Comparison of ENCODE assay signal across 8 cellular contexts in genomic region chr17:2030779-2031163, GRCh38. TPM values are rescaled to one million over a fixed set of nuclear protein-coding genes. Genes with fewer than 3 reads are reported as not detected.
DNase-seq lines count a peak whose midpoint lies in the region; ATAC-seq and TF ChIP-seq lines count a peak whose summit lies in the region.

No MANE protein-coding gene starts in this region.

- peak overlapping the region; percentile 19 for H4K8ac ChIP-seq in mesenchymal stem cell (ENCODE audit: low read length)

- H3K23ac ChIP-seq in mesenchymal stem cell (ENCODE audit: low read length in 2 of 2): no peak overlapping the region

- no peak overlapping the region for H4K91ac ChIP-seq in mesenchymal stem cell (ENCODE audit: low read length)

- H3K27me3 ChIP-seq in GM06990 (replicated peaks; ENCODE audit: control insufficient read depth, insufficient read depth, low read length) (peaks cover 4% of the 10 kb centered on the region), body of pancreas (no peaks in the 10 kb centered on the region), mesenchymal stem cell (ENCODE audit: control insufficient read depth in 1 of 2, insufficient read depth in 1 of 2, low read length in 2 of 2) (peaks cover 19 to 26% of the 10 kb centered on the region in 2 experiments), transverse colon (peaks cover 36% of the 10 kb centered on the region)

- DNase-seq in GM06990 (ENCODE audit: extremely low read depth, insufficient read length): peak; percentile 78
- DNase-seq in HUDEP-2 (lab: John Stamatoyannopoulos, UW; ENCODE audit: unreplicated experiment in 76 of 76): peak in 73 of 76 experiments; percentile 41 to 93 (median 76)
- DNase-seq in body of pancreas: peak in 1 of 4 donors; percentile 45
- no peak for DNase-seq in mesenchymal stem cell
- peak; percentile 61 for DNase-seq in transverse colon
- DNase-seq in H4 (ENCODE audit: low spot score): no peak

- H3K4me2 ChIP-seq in mesenchymal stem cell (ENCODE audit: low read length, poor library complexity, severe bottlenecking): peak overlapping the region; percentile 69

- no peak for ATAC-seq in body of pancreas
- ATAC-seq in GM21447 (IDR thresholded peaks at IDR 0.05; ENCODE audit: unreplicated experiment): no peak
- ATAC-seq in HG03457 (IDR thresholded peaks at IDR 0.05; ENCODE audit: unreplicated experiment): no peak

- H3K4ac ChIP-seq in mesenchymal stem cell (ENCODE audit: low read depth in 1 of 2, low read length in 2 of 2): peak overlapping the region in 1 of 2 experiments; percentile 56

- H2BK15ac ChIP-seq in mesenchymal stem cell (ENCODE audit: low read depth, poor library complexity, severe bottlenecking): no peak overlapping the region

- TF ChIP-seq EP300 in transverse colon (IDR thresholded peaks at IDR 0.05; ENCODE audit: low read depth): no peak

- H3K36me3 ChIP-seq in GM06990 (ENCODE audit: control insufficient read depth, insufficient read depth, low read length) (peaks cover 3% of the 10 kb centered on the region; the same call in 1 of the 2 replicates), body of pancreas (replicated peaks in 1 of 2; ENCODE audit: insufficient read depth in 1 of 2, low read depth in 2 of 2) (peaks cover 0 to under 1% of the 10 kb centered on the region in 2 donors), mesenchymal stem cell (ENCODE audit: control insufficient read depth in 1 of 2, insufficient read depth in 2 of 2, low read depth in 1 of 2, low read length in 2 of 2) (peaks cover 13 to 14% of the 10 kb centered on the region in 2 experiments), transverse colon (peaks cover 0 to under 1% (median 0%) of the 10 kb centered on the region in 4 donors)

- no peak overlapping the region for H2BK120ac ChIP-seq in mesenchymal stem cell (ENCODE audit: low read depth, low read length)

- peak overlapping the region; percentile 96 for H3K4me3 ChIP-seq in GM06990 (replicated peaks; ENCODE audit: low read depth, low read length)
- peak overlapping the region; percentile 66 to 100 for H3K4me3 ChIP-seq in body of pancreas
- H3K4me3 ChIP-seq in mesenchymal stem cell (ENCODE audit: insufficient read depth in 1 of 2, low read depth in 1 of 2, low read length in 2 of 2): peak overlapping the region; percentile 17 to 91
- peak overlapping the region; percentile 71 to 91 (median 82) for H3K4me3 ChIP-seq in transverse colon

- no peak overlapping the region for H3K14ac ChIP-seq in mesenchymal stem cell (ENCODE audit: low read length in 2 of 2)

- H2AFZ ChIP-seq in mesenchymal stem cell (ENCODE audit: low read depth, low read length): no peak overlapping the region

- peak overlapping the region in 1 of 2 experiments; percentile 61 for H2BK12ac ChIP-seq in mesenchymal stem cell (ENCODE audit: low read length in 2 of 2)

- H3K18ac ChIP-seq in mesenchymal stem cell (ENCODE audit: low read depth in 1 of 2, low read length in 2 of 2): peak overlapping the region in 1 of 2 experiments; percentile 44

- H3K4me1 ChIP-seq in body of pancreas: peaks cover 32% of the 10 kb centered on the region
- peaks cover 34% of the 10 kb centered on the region for H3K4me1 ChIP-seq in mesenchymal stem cell (ENCODE audit: control insufficient read depth, insufficient read depth, low read depth, low read length)
- H3K4me1 ChIP-seq in transverse colon: peaks cover 12 to 26% (median 17%) of the 10 kb centered on the region in 4 donors

- H3K9me3 ChIP-seq in body of pancreas (no peaks in the 10 kb centered on the region), mesenchymal stem cell (ENCODE audit: control insufficient read depth, low read length) (no peaks in the 10 kb centered on the region), transverse colon (no peaks in the 10 kb centered on the region)

- H3K27ac ChIP-seq in body of pancreas: peak overlapping the region in 1 of 4 donors; percentile 6
- H3K27ac ChIP-seq in mesenchymal stem cell (ENCODE audit: low read length, poor library complexity, severe bottlenecking): no peak overlapping the region
- H3K27ac ChIP-seq in transverse colon: peak overlapping the region; percentile 62 to 86 (median 76)

- H3K79me1 ChIP-seq in mesenchymal stem cell (replicated peaks; ENCODE audit: low read length, poor library complexity, severe bottlenecking): peaks cover 25% of the 10 kb centered on the region

- 14 to 20% methylated on average over 8 to 10 of the region's 10 CpGs for WGBS in body of pancreas, 2 donors
- WGBS in mesenchymal stem cell: 33% methylated on average over 10 of the region's 10 CpGs
- 20 to 33% methylated on average over 3 to 10 of the region's 10 CpGs for WGBS in transverse colon (ENCODE audit: low coverage in 1 of 2), 2 donors

- TF ChIP-seq POLR2A in body of pancreas (IDR thresholded peaks at IDR 0.05): no peak
- no peak for TF ChIP-seq POLR2A in transverse colon (IDR thresholded peaks at IDR 0.05)

- peak overlapping the region; percentile 32 for H2AK5ac ChIP-seq in mesenchymal stem cell (ENCODE audit: low read length, severe bottlenecking)

- peak; percentile 71 for TF ChIP-seq CTCF in GM06990 (IDR thresholded peaks at IDR 0.05; ENCODE audit: insufficient read depth, low read length, poor library complexity, severe bottlenecking)
- peak in 3 of 7 experiments; percentile 39 to 44 (median 41) for TF ChIP-seq CTCF in body of pancreas (IDR thresholded peaks at IDR 0.05)
- TF ChIP-seq CTCF in transverse colon (IDR thresholded peaks at IDR 0.05): peak; percentile 30 to 52 (median 40)

- in situ Hi-C loops in transverse colon (cut with MboI; ENCODE audit: low pct_ligation_motif_present in 1 of 4, low pct_unique_long_range_greater_than_20kb in 1 of 4, low sequenced_read_pairs in 3 of 4): loop anchor here in 3 of 4 donors (25.0 kb wide), 3 partner anchors 318 to 368 kb away; partner anchors contain the start of genes PRPF8 (in 1 of the 3), TLCD2 (in 1 of the 3) and WDR81 (in 1 of the 3)

- intact Hi-C loops in body of pancreas (cut with DNase I) (no loop called here), transverse colon (cut with DNase I; ENCODE audit: low total_unique reads) (no loop called here)

- peak overlapping the region; percentile 90 for H3K9ac ChIP-seq in mesenchymal stem cell (ENCODE audit: low read length)

- H2BK5ac ChIP-seq in mesenchymal stem cell (ENCODE audit: low read depth, low read length, poor library complexity, severe bottlenecking): no peak overlapping the region

RNA-seq across cellular contexts. Expression of gene DPH1, which starts 0.8 kb away (rescaled TPM):
- total RNA-seq in body of pancreas (10 to 100 TPM; 34.8 to 77.8 TPM), transverse colon (10 to 100 TPM; 32.4 to 88.8 (median 58.9) TPM)
- 24.6 TPM for polyA plus RNA-seq in mesenchymal stem cell (2013, experiment 1 of 2)
- polyA plus RNA-seq in mesenchymal stem cell (2013, experiment 2 of 2): 23.7 TPM
- total RNA-seq in H4 (2014; rRNA removed; shearing (Covaris generic)): 12.3 and 16.5 TPM in 2 replicates

RNA-seq across cellular contexts. Expression of gene RTN4RL1, which starts 5.6 kb away (rescaled TPM):
- total RNA-seq in body of pancreas (1 to 10 TPM; 3.1 to 3.6 TPM), transverse colon (under 1 TPM in 3 of 4 donors, not detected in 1; 0.27 to 0.60 (median 0.48) TPM)
- polyA plus RNA-seq in mesenchymal stem cell (2013, experiment 1 of 2): 0.10 TPM
- 0.04 TPM for polyA plus RNA-seq in mesenchymal stem cell (2013, experiment 2 of 2)
- total RNA-seq in H4 (2014; rRNA removed; shearing (Covaris generic)): 0.48 and 1.3 TPM in 2 replicates

RNA-seq across cellular contexts. Expression of gene OVCA2, which starts 11.1 kb away (rescaled TPM):
- total RNA-seq in body of pancreas (10 to 100 TPM; 17.1 to 36.3 TPM), transverse colon (10 to 100 TPM in 3 of 4 donors, 1 to 10 TPM in 1; 5.4 to 73.3 (median 36.9) TPM)
- 72.1 TPM for polyA plus RNA-seq in mesenchymal stem cell (2013, experiment 1 of 2)
- polyA plus RNA-seq in mesenchymal stem cell (2013, experiment 2 of 2): 72.9 TPM
- 40.3 and 49.8 TPM in 2 replicates for total RNA-seq in H4 (2014; rRNA removed; shearing (Covaris generic))

RNA-seq across cellular contexts. Expression of gene HIC1, which starts 24.1 kb away (rescaled TPM):
- total RNA-seq in body of pancreas (10 to 100 TPM in 1 of 2 donors, 1 to 10 TPM in 1; 9.6 to 18.1 TPM), transverse colon (10 to 100 TPM in 2 of 4 donors, 1 to 10 TPM in 2; 9.1 to 32.5 (median 14.7) TPM)
- 25.3 TPM for polyA plus RNA-seq in mesenchymal stem cell (2013, experiment 1 of 2)
- 23.9 TPM for polyA plus RNA-seq in mesenchymal stem cell (2013, experiment 2 of 2)
- 0.08 TPM in 1 of 2 replicates, not detected in the other for total RNA-seq in H4 (2014; rRNA removed; shearing (Covaris generic))

Comparison
In these comparisons a context has a peak if more than half of its experiments do, and no peak if none do; other contexts are left out.
1. DNase-seq: peak in GM06990 (single experiment), HUDEP-2 (73 of 76) and transverse colon (single experiment); none in mesenchymal stem cell (single experiment) and H4 (single experiment).
2. Peak in every context shown above with its lines, with median percentiles within 50 percentile points of each other: H3K4me3 ChIP-seq.